Comparison of ENCODE assay signal across 4 cellular contexts in the genomic region with DNA sequence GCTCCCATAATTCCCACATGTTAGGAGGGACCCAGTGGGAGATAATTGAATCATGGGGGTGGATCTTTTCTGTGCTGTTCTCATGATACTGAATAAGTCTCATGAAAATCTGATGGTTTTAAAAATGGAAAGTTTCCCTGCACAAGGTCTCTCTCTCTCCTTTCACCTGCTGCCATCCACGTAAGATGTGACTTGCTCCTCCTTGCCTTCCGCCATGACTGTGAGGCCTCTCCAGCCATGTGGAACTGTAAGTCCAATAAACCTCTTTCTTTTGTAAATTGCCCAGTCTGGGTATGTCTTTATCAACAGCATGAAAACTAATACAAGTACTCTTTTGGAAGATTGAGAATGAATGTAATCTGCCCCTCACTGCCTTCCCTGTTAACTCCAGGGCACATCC. TPM values are rescaled to one million over a fixed set of nuclear protein-coding genes. Genes with fewer than 3 reads are reported as not detected.
"Had no signal": no experiment of that assay in that cellular context is flagged by ENCODE, and none has a peak within 500 bp of the region (broad histone marks: within the 10 kb centered on the region; RNA-seq: fewer than 3 reads in every experiment).

No MANE protein-coding gene starts in this region.

RNA-seq across cellular contexts. Expression of gene SCN4A, which starts 9.9 kb away (rescaled TPM):
- total RNA-seq: MCF 10A, PC-3, SK-MEL-5 had no signal

RNA-seq across cellular contexts. Expression of gene PRR29, which starts 15.5 kb away (rescaled TPM):
- total RNA-seq: LHCN-M2, MCF 10A, SK-MEL-5 had no signal

RNA-seq across cellular contexts. Expression of gene ICAM2, which starts 37.8 kb away (rescaled TPM):
- total RNA-seq: MCF 10A, PC-3 had no signal

RNA-seq across cellular contexts. Expression of gene CD79B, which starts 50.5 kb away (rescaled TPM):
- total RNA-seq: LHCN-M2, MCF 10A, PC-3 had no signal
